In the genomic region with DNA sequence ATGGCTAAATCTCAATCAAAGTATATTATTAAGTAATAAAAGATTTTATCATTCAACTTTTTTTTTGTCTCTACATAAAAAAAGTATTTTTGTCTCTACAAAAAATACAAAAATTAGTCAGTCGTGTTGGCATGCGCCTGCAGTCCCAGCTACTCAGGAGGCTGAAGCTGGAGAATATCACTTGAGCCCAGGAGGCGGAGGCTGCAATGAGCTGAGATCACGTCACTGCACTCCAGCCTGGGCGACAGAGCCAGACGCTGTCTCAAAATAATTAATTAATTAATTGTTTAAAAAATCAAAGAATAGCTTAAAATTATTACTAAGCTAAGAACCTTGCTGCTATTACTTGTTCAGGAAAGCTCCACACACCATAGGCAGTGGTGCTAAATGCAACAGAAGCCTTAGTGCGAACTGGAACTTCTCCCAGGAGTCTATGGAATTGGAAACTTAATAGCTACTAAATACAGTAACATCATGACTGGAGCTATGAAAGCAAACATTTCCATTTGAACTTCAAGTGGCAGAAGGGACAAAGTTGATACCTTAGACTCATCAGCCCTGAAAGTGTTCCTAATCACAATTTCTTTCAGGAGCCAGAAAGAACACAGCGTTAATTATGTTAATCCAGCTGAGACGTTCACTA, we compare ENCODE assay signal across 16 cellular contexts. TPM values are rescaled to one million over a fixed set of nuclear protein-coding genes. Genes with fewer than 3 reads are reported as not detected.
A peak's percentile ranks its signal among the peaks of the same experiment; 100 is the strongest.
DNase-seq lines count a peak whose midpoint lies in the region; ATAC-seq, FAIRE-seq and TF ChIP-seq lines count a peak whose summit lies in the region.
"Had no signal": no experiment of that assay in that cellular context is flagged by ENCODE, and none has a peak within 500 bp of the region (broad histone marks: within the 10 kb centered on the region; RNA-seq: fewer than 3 reads in every experiment).

No MANE protein-coding gene starts in this region.

- TF ChIP-seq CTCF in IMR-90 (conservative IDR thresholded peaks at IDR 0.05; ENCODE audit: low read depth, low read length), result no peak
- TF ChIP-seq CTCF in choroid plexus epithelial cell (conservative IDR thresholded peaks at IDR 0.05; ENCODE audit: low read depth, low read length), result no peak
- TF ChIP-seq CTCF in stomach (IDR thresholded peaks at IDR 0.05), result no peak

- no peak overlapping the region for H3K9ac ChIP-seq in IMR-90 (ENCODE audit: low read depth, low read length)

- H2BK120ac ChIP-seq in IMR-90 (ENCODE audit: low read depth, low read length), result no peak overlapping the region

- no peak overlapping the region for H3K23ac ChIP-seq in IMR-90 (ENCODE audit: low read depth, low read length)

- no peak overlapping the region for H3K18ac ChIP-seq in IMR-90 (ENCODE audit: low read depth, low read length)

- H3K9me3 ChIP-seq in IMR-90 (ENCODE audit: control insufficient read depth, insufficient read depth, low read length) (no peaks in the 10 kb centered on the region), stomach (no peaks in the 10 kb centered on the region)

- no peak overlapping the region for H3K27ac ChIP-seq in IMR-90 (ENCODE audit: insufficient read depth, low read length)
- H3K27ac ChIP-seq in stomach, result peak overlapping the region in 4 of 5 donors; percentile 29 to 79 (median 56)

- no peak for FAIRE-seq in urothelium cell line (lab: Jason Lieb, UNC)
- FAIRE-seq: frontal cortex had no signal

- TF ChIP-seq POLR2A in IMR-90 (IDR thresholded peaks at IDR 0.05; ENCODE audit: low read depth, low read length), result no peak
- TF ChIP-seq POLR2A in stomach (IDR thresholded peaks at IDR 0.05), result no peak

- no peak for TF ChIP-seq RAD21 in IMR-90 (IDR thresholded peaks at IDR 0.05; ENCODE audit: low read length)

- H3K36me3 ChIP-seq in IMR-90 (ENCODE audit: control insufficient read depth, insufficient read depth, low read length) (no peaks in the 10 kb centered on the region; the same call in 1 of the 2 replicates), stomach (no peaks in the 10 kb centered on the region)

- in situ Hi-C loops in IMR-90 (cut with MboI; ENCODE audit: low sequenced_read_pairs), result no loop called here

- peaks cover 21% of the 10 kb centered on the region for H3K4me1 ChIP-seq in IMR-90 (ENCODE audit: control insufficient read depth, insufficient read depth, low read length)
- peaks cover 16 to 82% (median 56%) of the 10 kb centered on the region in 4 donors for H3K4me1 ChIP-seq in stomach

- H3K4me3 ChIP-seq in IMR-90 (ENCODE audit: insufficient read depth, low read depth, low read length), result no peak overlapping the region
- no peak overlapping the region for H3K4me3 ChIP-seq in choroid plexus epithelial cell (ENCODE audit: low read depth, low read length)
- peak overlapping the region in 1 of 4 donors; percentile 9 for H3K4me3 ChIP-seq in stomach

- no peak overlapping the region for H3K56ac ChIP-seq in IMR-90 (ENCODE audit: extremely low read depth, insufficient read depth, low read length)

- no peak overlapping the region for H3K4ac ChIP-seq in IMR-90 (ENCODE audit: low read depth, low read length)

- H2BK20ac ChIP-seq in IMR-90 (ENCODE audit: low read depth, low read length), result no peak overlapping the region

- H2AK5ac ChIP-seq in IMR-90 (ENCODE audit: low read depth, low read length), result no peak overlapping the region

- DNase-seq in IMR-90, result peak; percentile 39
- DNase-seq in choroid plexus epithelial cell (ENCODE audit: low read depth), result peak; percentile 23
- DNase-seq in left lobe of liver (ENCODE audit: low spot score), result peak; percentile 27
- no peak for DNase-seq in stomach
- DNase-seq in stimulated activated CD4-positive, alpha-beta T cell treated with anti-CD3 and anti-CD28 coated beads, Interleukin-1b, Interleukin-23, amount 100 ng/mL, for 48 hours, result no peak
- no peak for DNase-seq in urothelium cell line (ENCODE audit: low spot score)
- no peak for DNase-seq in UCSD-AML1 (lab: John Stamatoyannopoulos, UW; ENCODE audit: unreplicated experiment)
- DNase-seq: activated CD4-positive, alpha-beta T cell treated with anti-CD3 and anti-CD28 coated beads, Interleukin-2, amount 10 ng/mL, durations not matched to agents 24 days and 14 days; CD8-positive, alpha-beta memory T cell; central memory CD4-positive, alpha-beta T cell; kidney; NCI-H187 treated with DMSO at 0.1 percent for 48 hours had no signal

- CTCF ChIA-PET in IMR-90 (lab: Yijun Ruan, JAX), result interaction anchor here (0.6 to 1.5 kb wide), 2 partner anchors 9 to 18 kb away, joined by 3 to 4 read pairs; no protein-coding TSS in a partner anchor

- intact Hi-C loops in IMR-90 (cut with micrococcal nuclease) (no loop called here), stomach (cut with DNase I; ENCODE audit: low total_unique reads) (no loop called here)

- H3K27me3 ChIP-seq in IMR-90 (ENCODE audit: control insufficient read depth, insufficient read depth, low read length) (no peaks in the 10 kb centered on the region), stomach (no peaks in the 10 kb centered on the region)

- POLR2A ChIA-PET in IMR-90 (lab: Charles Lee; ENCODE audit: unreplicated experiment), result no interaction called here

- H4K5ac ChIP-seq in IMR-90 (ENCODE audit: low read depth, low read length), result no peak overlapping the region

- BruUV-seq in IMR-90 (replicated peaks; lab: Mats Ljungman, UMichigan), result no TSS peak

- dilution Hi-C loops in IMR-90 (cut with HindIII; ENCODE audit: low sequenced_read_pairs, unreplicated experiment), result no loop called here

- peaks cover 24 to 79% of the 10 kb centered on the region in 2 experiments; a peak in 3 of 4 replicates for H3K79me1 ChIP-seq in IMR-90 (ENCODE audit: low read depth in 1 of 2, low read length in 2 of 2)

- no peak overlapping the region for H2AFZ ChIP-seq in IMR-90 (replicated peaks; ENCODE audit: low read length, poor library complexity)

- WGBS in IMR-90 (ENCODE audit: extremely low coverage in 2 of 2, insufficient read length in 1 of 2), 2 experiments, result no CpG with 5 or more reads among the region's 9 CpGs
- WGBS in stomach, 5 donors, result 66 to 85% (median 74%) methylated on average over 9 of the region's 9 CpGs

- H3K9me1 ChIP-seq in IMR-90 (ENCODE audit: insufficient read depth, low read length), result peaks cover 12% of the 10 kb centered on the region

- H2BK15ac ChIP-seq in IMR-90 (ENCODE audit: low read depth, low read length), result no peak overlapping the region

- no peak for ATAC-seq in IMR-90 (ENCODE audit: low read depth)
- no peak for ATAC-seq in left lobe of liver
- no peak for ATAC-seq in GM21825 (IDR thresholded peaks at IDR 0.05; ENCODE audit: unreplicated experiment)
- ATAC-seq: activated T-helper 17 cell treated with anti-CD3 and anti-CD28 coated beads, Interleukin-2, amount 50 U/mL, for 72 hours; stimulated activated memory B cell treated with anti-CD40 and anti-IgM and Interleukin-4, amounts not matched to agents 10 μg/mL and 1 μg/mL and 100 μg/mL, for 72 hours had no signal

- no peak overlapping the region for H4K91ac ChIP-seq in IMR-90 (ENCODE audit: insufficient read depth, low read depth, low read length)

- H3K14ac ChIP-seq in IMR-90 (replicated peaks; ENCODE audit: low read depth, low read length), result no peak overlapping the region

- no peak overlapping the region for H4K8ac ChIP-seq in IMR-90 (ENCODE audit: low read depth in 2 of 2, low read length in 2 of 2)

- no peak overlapping the region for H2AK9ac ChIP-seq in IMR-90 (replicated peaks; ENCODE audit: low read depth, low read length, poor library complexity)

- H3K4me2 ChIP-seq in IMR-90 (ENCODE audit: low read depth, low read length), result no peak overlapping the region

- peaks cover 30% of the 10 kb centered on the region for H4K20me1 ChIP-seq in IMR-90 (ENCODE audit: insufficient read depth, low read length)

- TF ChIP-seq EP300 in stomach (IDR thresholded peaks at IDR 0.05), result no peak

- no peak overlapping the region for H2BK5ac ChIP-seq in IMR-90 (ENCODE audit: low read depth, low read length, poor library complexity, severe bottlenecking)

TF ChIP-seq in IMR-90, 13 proteins besides CTCF, POLR2A, EP300 and RAD21 (continues in another document):
- no peak for TF ChIP-seq SMC3 (IDR thresholded peaks at IDR 0.05; ENCODE audit: low read depth, low read length)
- TF ChIP-seq, protein P1, sequence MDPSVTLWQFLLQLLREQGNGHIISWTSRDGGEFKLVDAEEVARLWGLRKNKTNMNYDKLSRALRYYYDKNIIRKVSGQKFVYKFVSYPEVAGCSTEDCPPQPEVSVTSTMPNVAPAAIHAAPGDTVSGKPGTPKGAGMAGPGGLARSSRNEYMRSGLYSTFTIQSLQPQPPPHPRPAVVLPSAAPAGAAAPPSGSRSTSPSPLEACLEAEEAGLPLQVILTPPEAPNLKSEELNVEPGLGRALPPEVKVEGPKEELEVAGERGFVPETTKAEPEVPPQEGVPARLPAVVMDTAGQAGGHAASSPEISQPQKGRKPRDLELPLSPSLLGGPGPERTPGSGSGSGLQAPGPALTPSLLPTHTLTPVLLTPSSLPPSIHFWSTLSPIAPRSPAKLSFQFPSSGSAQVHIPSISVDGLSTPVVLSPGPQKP (IDR thresholded peaks at IDR 0.05; ENCODE audit: borderline replicate concordance, low read depth, low read length), result no peak
- no peak for TF ChIP-seq CEBPB (IDR thresholded peaks at IDR 0.05; ENCODE audit: low read depth, low read length)
- no peak for TF ChIP-seq RCOR1 (IDR thresholded peaks at IDR 0.05; ENCODE audit: insufficient replicate concordance, low read length)
- TF ChIP-seq CHD1 (IDR thresholded peaks at IDR 0.05; ENCODE audit: low read depth, low read length), result no peak
- TF ChIP-seq MXI1 (IDR thresholded peaks at IDR 0.05; ENCODE audit: borderline replicate concordance, low read depth, low read length), result no peak
- no peak for TF ChIP-seq NFE2L2 (IDR thresholded peaks at IDR 0.05; ENCODE audit: low read depth, low read length)
- TF ChIP-seq MAFK (IDR thresholded peaks at IDR 0.05; ENCODE audit: low read depth, low read length), result no peak
- TF ChIP-seq, protein P2, sequence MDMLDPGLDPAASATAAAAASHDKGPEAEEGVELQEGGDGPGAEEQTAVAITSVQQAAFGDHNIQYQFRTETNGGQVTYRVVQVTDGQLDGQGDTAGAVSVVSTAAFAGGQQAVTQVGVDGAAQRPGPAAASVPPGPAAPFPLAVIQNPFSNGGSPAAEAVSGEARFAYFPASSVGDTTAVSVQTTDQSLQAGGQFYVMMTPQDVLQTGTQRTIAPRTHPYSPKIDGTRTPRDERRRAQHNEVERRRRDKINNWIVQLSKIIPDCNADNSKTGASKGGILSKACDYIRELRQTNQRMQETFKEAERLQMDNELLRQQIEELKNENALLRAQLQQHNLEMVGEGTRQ (IDR thresholded peaks at IDR 0.05; ENCODE audit: low read depth, low read length), result no peak
- no peak for TF ChIP-seq MAZ (IDR thresholded peaks at IDR 0.05; ENCODE audit: borderline replicate concordance, low read depth, low read length)
- TF ChIP-seq FOS (IDR thresholded peaks at IDR 0.05; ENCODE audit: low read depth, low read length), result no peak
- TF ChIP-seq BHLHE40 (IDR thresholded peaks at IDR 0.05; ENCODE audit: low read depth, low read length), result no peak

RNA-seq across cellular contexts. Expression of a gene that starts 22.6 kb away (rescaled TPM):
- 5.4 and 5.6 TPM in 2 replicates for total RNA-seq in IMR-90 (2012; rRNA removed)
- polyA plus RNA-seq in IMR-90 (2012; rRNA removed), result 12.5 and 13.5 TPM in 2 replicates
- 7.6 and 15.1 TPM in 2 replicates for polyA plus RNA-seq in IMR-90 (2012; cell fraction: cytosol; rRNA removed)
- 16.3 and 19.4 TPM in 2 replicates for polyA plus RNA-seq in IMR-90 (2012; cell fraction: nucleus; rRNA removed; ENCODE audit: low replicate concordance)
- 25.4 TPM for total RNA-seq in left lobe of liver
- 10 to 100 TPM; 12.1 to 55.0 (median 15.8) TPM for total RNA-seq in stomach
- polyA plus RNA-seq in stomach, result 1 to 10 TPM; 1.7 to 2.7 (median 2.5) TPM

Comparison
In these comparisons a context has a peak if more than half of its experiments do, and no peak if none do; other contexts are left out.
1. DNase-seq: peak in IMR-90 (single experiment), choroid plexus epithelial cell (single experiment) and left lobe of liver (single experiment); none in stomach (single experiment), stimulated activated CD4-positive, alpha-beta T cell treated with anti-CD3 and anti-CD28 coated beads, Interleukin-1b, Interleukin-23, amount 100 ng/mL, for 48 hours (single experiment), urothelium cell line (single experiment) and UCSD-AML1 (single experiment).